1 cellular context compared by ENCODE assay signal in the genomic region with DNA sequence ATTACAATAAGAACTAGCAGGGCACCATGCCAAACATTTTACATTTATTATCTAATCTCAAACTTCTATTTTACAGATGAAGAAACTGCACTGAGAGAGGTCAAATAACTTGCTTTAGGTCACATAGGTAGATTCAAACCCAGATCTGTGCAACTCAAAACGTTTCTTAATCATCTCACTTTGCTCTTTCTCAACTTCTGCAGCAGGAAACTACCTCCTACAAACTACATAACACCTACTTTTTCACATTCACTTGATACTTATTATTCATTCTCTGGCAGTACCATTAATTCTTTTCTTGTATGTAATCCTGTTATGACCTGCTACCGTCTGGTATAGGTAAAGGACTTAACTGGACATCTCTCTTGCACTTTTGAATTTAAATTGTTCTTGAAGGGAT.
TF ChIP-seq lines count a peak whose summit lies in the region.

No MANE protein-coding gene starts in this region.

TF ChIP-seq in IMR-90, 13 proteins besides CTCF, POLR2A, EP300 and RAD21 (continued from another document):
- TF ChIP-seq, protein P1, sequence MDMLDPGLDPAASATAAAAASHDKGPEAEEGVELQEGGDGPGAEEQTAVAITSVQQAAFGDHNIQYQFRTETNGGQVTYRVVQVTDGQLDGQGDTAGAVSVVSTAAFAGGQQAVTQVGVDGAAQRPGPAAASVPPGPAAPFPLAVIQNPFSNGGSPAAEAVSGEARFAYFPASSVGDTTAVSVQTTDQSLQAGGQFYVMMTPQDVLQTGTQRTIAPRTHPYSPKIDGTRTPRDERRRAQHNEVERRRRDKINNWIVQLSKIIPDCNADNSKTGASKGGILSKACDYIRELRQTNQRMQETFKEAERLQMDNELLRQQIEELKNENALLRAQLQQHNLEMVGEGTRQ (IDR thresholded peaks at IDR 0.05; ENCODE audit: low read depth, low read length): no peak
- TF ChIP-seq FOS (IDR thresholded peaks at IDR 0.05; ENCODE audit: low read depth, low read length) (no peak), NFE2L2 (IDR thresholded peaks at IDR 0.05; ENCODE audit: low read depth, low read length) (no peak), RFX5 (IDR thresholded peaks at IDR 0.05; ENCODE audit: low read depth, low read length) (no peak), SMC3 (IDR thresholded peaks at IDR 0.05; ENCODE audit: low read depth, low read length) (no peak)
